In the genomic region with DNA sequence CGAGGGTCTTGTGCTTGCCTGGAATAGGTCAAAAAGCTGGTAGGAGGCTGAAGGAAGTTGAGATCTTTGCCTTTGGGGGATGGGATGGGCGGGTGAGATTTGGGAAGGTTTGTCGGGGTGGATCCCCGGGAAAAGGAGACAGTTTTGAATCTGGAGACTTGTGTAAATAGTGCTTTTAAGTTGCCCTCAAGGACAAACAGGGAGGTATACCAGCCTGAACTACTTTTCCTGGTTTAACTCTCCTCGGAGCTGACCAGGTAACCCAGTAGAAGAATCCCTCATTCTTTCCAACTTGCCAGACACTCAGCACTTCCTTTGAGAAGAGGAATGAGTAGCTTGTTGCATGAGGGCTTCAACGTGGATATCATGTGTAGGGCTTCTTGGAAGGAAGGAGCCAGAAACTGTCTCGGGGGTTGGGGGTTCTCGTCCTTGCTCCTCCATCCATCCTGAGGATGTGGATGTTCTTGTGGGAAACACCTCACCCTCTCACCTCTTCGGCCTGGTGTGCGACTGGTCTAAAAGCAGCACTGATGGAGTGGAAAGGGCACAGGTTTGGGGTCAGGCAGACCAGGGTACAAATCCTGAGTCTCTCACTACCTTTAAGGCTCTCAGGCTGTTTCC, we compare ENCODE assay signal across 9 cellular contexts. TPM values are rescaled to one million over a fixed set of nuclear protein-coding genes. Genes with fewer than 3 reads are reported as not detected.
DNase-seq lines count a peak whose midpoint lies in the region; ATAC-seq and TF ChIP-seq lines count a peak whose summit lies in the region.
"Had no signal": no experiment of that assay in that cellular context is flagged by ENCODE, and none has a peak within 500 bp of the region (broad histone marks: within the 10 kb centered on the region; RNA-seq: fewer than 3 reads in every experiment).

No MANE protein-coding gene starts in this region.

- H3K27me3 Mint-ChIP-seq in activated T-helper 1 cell treated with anti-CD3 and anti-CD28 coated beads, Interleukin-12 subunit alpha, Interleukin-12 subunit beta, Interleukin-2, Interleukin-4 antibody, amounts not matched to agents 30 ng/mL and 10 ng/mL and 1 ng/mL, durations not matched to agents 14 hours and 24 hours and 36 hours (ENCODE audit: insufficient read depth): peaks cover 60% of the 10 kb centered on the region

- CTCF ChIA-PET in SK-N-SH (lab: Yijun Ruan, JAX): interaction anchor here (1.4 to 2.2 kb wide), 3 partner anchors 9 to 73 kb away, joined by 3 to 8 read pairs (median 3); no protein-coding TSS in a partner anchor

- no peak overlapping the region for H3K27ac Mint-ChIP-seq in activated T-helper 1 cell treated with anti-CD3 and anti-CD28 coated beads, Interleukin-12 subunit alpha, Interleukin-12 subunit beta, Interleukin-2, Interleukin-4 antibody, amounts not matched to agents 30 ng/mL and 10 ng/mL and 1 ng/mL, durations not matched to agents 14 hours and 24 hours and 36 hours
- peak overlapping the region; percentile 5 for H3K27ac Mint-ChIP-seq in stimulated activated effector memory CD8-positive, alpha-beta T cell treated with anti-CD3 and anti-CD28 coated beads, Interleukin-12 subunit alpha, Interleukin-12 subunit beta, amount 100 ng/mL, for 72 hours

- no peaks in the 10 kb centered on the region for H3K9me3 ChIP-seq in SK-N-SH

- no peak overlapping the region for H2AFZ ChIP-seq in SK-N-SH (ENCODE audit: low read depth)

- H3K9me2 ChIP-seq in SK-N-SH: no peaks in the 10 kb centered on the region

- peaks cover 20% of the 10 kb centered on the region for H3F3A ChIP-seq in SK-N-SH (replicated peaks; ENCODE audit: insufficient read depth)

- no peak for ATAC-seq in SK-N-SH treated with all-trans-retinoic acid at 6 μM for 48 hours
- no peak for ATAC-seq in stimulated activated effector memory CD8-positive, alpha-beta T cell treated with anti-CD3 and anti-CD28 coated beads, Interleukin-12 subunit alpha, Interleukin-12 subunit beta, amount 100 ng/mL, for 72 hours

- peaks cover 55% of the 10 kb centered on the region for H3K79me2 ChIP-seq in SK-N-SH (ENCODE audit: insufficient read depth)

- intact Hi-C loops in activated T-helper 1 cell treated with anti-CD3 and anti-CD28 coated beads, Interleukin-12 subunit alpha, Interleukin-12 subunit beta, Interleukin-2, Interleukin-4 antibody, amounts not matched to agents 30 ng/mL and 10 ng/mL and 1 ng/mL, durations not matched to agents 14 hours and 24 hours and 36 hours (cut with micrococcal nuclease): loop anchor here (1.0 to 5.0 kb wide), 3 partner anchors 70 to 149 kb away; a partner anchor contains a TSS
- intact Hi-C loops in lower leg skin (cut with DNase I; ENCODE audit: low total_unique reads): no loop called here

- DNase-seq in SK-N-SH: no peak
- DNase-seq in activated T-helper 1 cell treated with anti-CD3 and anti-CD28 coated beads, Interleukin-12 subunit alpha, Interleukin-12 subunit beta, Interleukin-2, Interleukin-4 antibody, amounts not matched to agents 30 ng/mL and 10 ng/mL and 1 ng/mL, durations not matched to agents 14 hours and 24 hours and 36 hours (ENCODE audit: low spot score): no peak
- DNase-seq in stimulated activated effector memory CD8-positive, alpha-beta T cell treated with anti-CD3 and anti-CD28 coated beads, Interleukin-12 subunit alpha, Interleukin-12 subunit beta, amount 100 ng/mL, for 72 hours (ENCODE audit: low spot score in 2 of 2): no peak
- DNase-seq in lower leg skin (ENCODE audit: low spot score in 2 of 2): no peak
- DNase-seq in stimulated activated CD4-positive, alpha-beta T cell treated with anti-CD3 and anti-CD28 coated beads, Interleukin-1b, Interleukin-23, amount 100 ng/mL, for 48 hours: no peak
- no peak for DNase-seq in cerebellar nuclear complex (lab: John Stamatoyannopoulos, UW)
- DNase-seq: activated CD4-positive, alpha-beta T cell treated with anti-CD3 and anti-CD28 coated beads for 4 hours had no signal

- no peak overlapping the region for H3K9ac ChIP-seq in SK-N-SH

- 83% methylated on average over 10 of the region's 10 CpGs for WGBS in SK-N-SH (ENCODE audit: low lambda C conversion rate)
- 60 to 62% methylated on average over 10 of the region's 10 CpGs for WGBS in lower leg skin, 2 donors

- peak overlapping the region; percentile 90 for H3K4me2 ChIP-seq in SK-N-SH

- H3K36me3 Mint-ChIP-seq in activated T-helper 1 cell treated with anti-CD3 and anti-CD28 coated beads, Interleukin-12 subunit alpha, Interleukin-12 subunit beta, Interleukin-2, Interleukin-4 antibody, amounts not matched to agents 30 ng/mL and 10 ng/mL and 1 ng/mL, durations not matched to agents 14 hours and 24 hours and 36 hours (ENCODE audit: low read depth): peaks cover 1% of the 10 kb centered on the region
- H3K36me3 Mint-ChIP-seq in stimulated activated effector memory CD8-positive, alpha-beta T cell treated with anti-CD3 and anti-CD28 coated beads, Interleukin-12 subunit alpha, Interleukin-12 subunit beta, amount 100 ng/mL, for 72 hours: no peaks in the 10 kb centered on the region

- peak overlapping the region; percentile 74 for H3K4me3 Mint-ChIP-seq in activated T-helper 1 cell treated with anti-CD3 and anti-CD28 coated beads, Interleukin-12 subunit alpha, Interleukin-12 subunit beta, Interleukin-2, Interleukin-4 antibody, amounts not matched to agents 30 ng/mL and 10 ng/mL and 1 ng/mL, durations not matched to agents 14 hours and 24 hours and 36 hours
- peak overlapping the region; percentile 74 for H3K4me3 Mint-ChIP-seq in stimulated activated effector memory CD8-positive, alpha-beta T cell treated with anti-CD3 and anti-CD28 coated beads, Interleukin-12 subunit alpha, Interleukin-12 subunit beta, amount 100 ng/mL, for 72 hours

- no peak for TF ChIP-seq RAD21 in SK-N-SH (IDR thresholded peaks at IDR 0.05; ENCODE audit: low read length)

- TF ChIP-seq EP300 in SK-N-SH (IDR thresholded peaks at IDR 0.05; ENCODE audit: borderline replicate concordance in 1 of 2, low read depth in 1 of 2, low read length in 1 of 2): no peak

- no peak overlapping the region for H3K27ac ChIP-seq in SK-N-SH (ENCODE audit: low read depth in 2 of 2, low read length in 1 of 2)

- TF ChIP-seq CTCF in SK-N-SH (IDR thresholded peaks at IDR 0.05) (no peak), lower leg skin (IDR thresholded peaks at IDR 0.05) (no peak)

- H3K27me3 ChIP-seq in SK-N-SH (ENCODE audit: insufficient read depth): no peaks in the 10 kb centered on the region

- H3K4me3 ChIP-seq in SK-N-SH (ENCODE audit: low read depth in 2 of 2, low read length in 1 of 2): peak overlapping the region in 1 of 2 experiments; percentile 80; a peak in 3 of 4 replicates
- H3K4me3 ChIP-seq in iPS-11a (ENCODE audit: low read depth, low read length): peak overlapping the region; percentile 71
- H3K4me3 ChIP-seq in lower leg skin (ENCODE audit: low read depth, poor library complexity, severe bottlenecking): no peak overlapping the region

- no peak for TF ChIP-seq POLR2A in lower leg skin (IDR thresholded peaks at IDR 0.05)

- no peaks in the 10 kb centered on the region for H3K9me3 Mint-ChIP-seq in activated T-helper 1 cell treated with anti-CD3 and anti-CD28 coated beads, Interleukin-12 subunit alpha, Interleukin-12 subunit beta, Interleukin-2, Interleukin-4 antibody, amounts not matched to agents 30 ng/mL and 10 ng/mL and 1 ng/mL, durations not matched to agents 14 hours and 24 hours and 36 hours
- no peaks in the 10 kb centered on the region for H3K9me3 Mint-ChIP-seq in stimulated activated effector memory CD8-positive, alpha-beta T cell treated with anti-CD3 and anti-CD28 coated beads, Interleukin-12 subunit alpha, Interleukin-12 subunit beta, amount 100 ng/mL, for 72 hours

- no peaks in the 10 kb centered on the region for H3K36me3 ChIP-seq in SK-N-SH (replicated peaks in 1 of 2; ENCODE audit: control insufficient read depth in 1 of 2, insufficient read depth in 2 of 2, low read length in 1 of 2)

- POLR2A ChIA-PET in SK-N-SH (lab: Yijun Ruan, JAX): no interaction called here

- H3K4me1 Mint-ChIP-seq in activated T-helper 1 cell treated with anti-CD3 and anti-CD28 coated beads, Interleukin-12 subunit alpha, Interleukin-12 subunit beta, Interleukin-2, Interleukin-4 antibody, amounts not matched to agents 30 ng/mL and 10 ng/mL and 1 ng/mL, durations not matched to agents 14 hours and 24 hours and 36 hours (ENCODE audit: low read depth): peaks cover 18% of the 10 kb centered on the region
- H3K4me1 Mint-ChIP-seq in stimulated activated effector memory CD8-positive, alpha-beta T cell treated with anti-CD3 and anti-CD28 coated beads, Interleukin-12 subunit alpha, Interleukin-12 subunit beta, amount 100 ng/mL, for 72 hours: peaks cover 16% of the 10 kb centered on the region

- H4K20me1 ChIP-seq in SK-N-SH (ENCODE audit: insufficient read depth): peaks cover 25% of the 10 kb centered on the region; the same call in 1 of the 2 replicates

- peaks cover 17 to 22% of the 10 kb centered on the region in 2 experiments for H3K4me1 ChIP-seq in SK-N-SH (ENCODE audit: control insufficient read depth in 1 of 2, insufficient read depth in 2 of 2, low read depth in 1 of 2, low read length in 1 of 2)

TF ChIP-seq in SK-N-SH, 30 proteins besides CTCF, POLR2A, EP300 and RAD21:
- TF ChIP-seq GATA2 (CRISPR knock-in tag; IDR thresholded peaks at IDR 0.05) (no peak), EZH2phosphoT487 (IDR thresholded peaks at IDR 0.05; ENCODE audit: borderline replicate concordance, low read depth) (no peak)

TF ChIP-seq in SK-N-SH treated with all-trans-retinoic acid at 6 μM for 48 hours, 23 proteins besides CTCF, POLR2A, EP300 and RAD21 (continues in another document):
- TF ChIP-seq ZFP3 (CRISPR knock-in tag; IDR thresholded peaks at IDR 0.05): no peak
- no peak for TF ChIP-seq TCF4 (CRISPR knock-in tag; IDR thresholded peaks at IDR 0.05; ENCODE audit: borderline replicate concordance)

RNA-seq across cellular contexts. Expression of a gene that starts 1.9 kb away (rescaled TPM):
- 21.1 and 27.1 TPM in 2 replicates for polyA plus RNA-seq in SK-N-SH (2012; rRNA removed)
- polyA plus RNA-seq in SK-N-SH (2012; cell fraction: cytosol; rRNA removed): 14.2 and 18.4 TPM in 2 replicates
- polyA plus RNA-seq in SK-N-SH (2012; cell fraction: nucleus; rRNA removed): 37.3 and 49.2 TPM in 2 replicates
- 11.5 and 12.1 TPM in 2 replicates for total RNA-seq in activated T-helper 1 cell treated with anti-CD3 and anti-CD28 coated beads, Interleukin-12 subunit alpha, Interleukin-12 subunit beta, Interleukin-2, Interleukin-4 antibody, amounts not matched to agents 30 ng/mL and 10 ng/mL and 1 ng/mL, durations not matched to agents 14 hours and 24 hours and 36 hours
- 10 to 100 TPM; 14.8 to 34.3 (median 23.4) TPM for total RNA-seq in lower leg skin
